ENCODE assay signal across 18 cellular contexts in genomic region chr5:34977934-34978616, GRCh38. TPM values are rescaled to one million over a fixed set of nuclear protein-coding genes. Genes with fewer than 3 reads are reported as not detected.
DNase-seq lines count a peak whose midpoint lies in the region; ATAC-seq and TF ChIP-seq lines count a peak whose summit lies in the region.
"Had no signal": no experiment of that assay in that cellular context is flagged by ENCODE, and none has a peak within 500 bp of the region (broad histone marks: within the 10 kb centered on the region; RNA-seq: fewer than 3 reads in every experiment).

No MANE protein-coding gene starts in this region.

- H3K4me1 ChIP-seq in right lobe of liver: no peaks in the 10 kb centered on the region
- H3K4me1 ChIP-seq: gastroesophageal sphincter, SJSA1, stomach had no signal

- peak; percentile 19 for DNase-seq in GM19238 (ENCODE audit: insufficient read length, low spot score)
- DNase-seq in renal cortical epithelial cell (ENCODE audit: low read depth): peak; percentile 42
- DNase-seq in right lobe of liver: no peak
- DNase-seq in NCI-H446 (lab: John Stamatoyannopoulos, UW): no peak
- no peak for DNase-seq in hypothalamus (lab: John Stamatoyannopoulos, UW)
- DNase-seq: activated CD8-positive, alpha-beta memory T cell treated with anti-CD3 and anti-CD28 coated beads, Interleukin-2, amount 10 ng/mL, durations not matched to agents 7 days and 5 days; left colon; NCI-H774; stomach had no signal

- H3K4me3 ChIP-seq in right lobe of liver: no peak overlapping the region
- H3K4me3 ChIP-seq: cardiac muscle cell, gastroesophageal sphincter, SJSA1, stomach had no signal

- no peak overlapping the region for H3K27ac ChIP-seq in right lobe of liver
- H3K27ac ChIP-seq: C4-2B, cardiac muscle cell, gastroesophageal sphincter, SJSA1, stomach had no signal

- 65% methylated on average over 2 of the region's 2 CpGs for whole genome bisulfite sequencing in right lobe of liver (ENCODE audit: insufficient coverage, low coverage, low lambda C conversion rate, missing lambda C conversion rate)

- ATAC-seq in HG02571 (IDR thresholded peaks at IDR 0.05; ENCODE audit: unreplicated experiment): peak; percentile 60
- peak; percentile 93 for ATAC-seq in HG03135 (IDR thresholded peaks at IDR 0.05; ENCODE audit: unreplicated experiment)
- no peak for ATAC-seq in right lobe of liver
- ATAC-seq: activated CD8-positive, alpha-beta memory T cell treated with anti-CD3 and anti-CD28 coated beads, Interleukin-2, amount 10 ng/mL, durations not matched to agents 7 days and 5 days; activated naive CD4-positive, alpha-beta T cell treated with anti-CD3 and anti-CD28 coated beads, Interleukin-2, amount 50 U/mL, for 72 hours; gastroesophageal sphincter; left colon; natural killer cell treated with Interleukin-12 subunit alpha and Interleukin-12 subunit beta and Interleukin-15 and Interleukin-18, amount 100 ng/mL, for 72 hours; sciatic nerve had no signal

- no peak for TF ChIP-seq CTCF in right lobe of liver (IDR thresholded peaks at IDR 0.05)

- intact Hi-C loops in right lobe of liver (cut with DNase I): no loop called here

- no peaks in the 10 kb centered on the region for H3K9me3 ChIP-seq in right lobe of liver
- H3K9me3 ChIP-seq: gastroesophageal sphincter, SJSA1 had no signal

- TF ChIP-seq POLR2A in right lobe of liver (IDR thresholded peaks at IDR 0.05): no peak

- no peaks in the 10 kb centered on the region for H3K36me3 ChIP-seq in right lobe of liver
- H3K36me3 ChIP-seq: cardiac muscle cell, gastroesophageal sphincter, SJSA1, stomach had no signal

- H3K27me3 ChIP-seq in right lobe of liver: no peaks in the 10 kb centered on the region
- H3K27me3 ChIP-seq: cardiac muscle cell, gastroesophageal sphincter, SJSA1, stomach had no signal

RNA-seq across cellular contexts. Expression of gene DNAJC21, which starts 48.7 kb away (rescaled TPM):
- 24.8 and 47.9 TPM in 2 replicates for total RNA-seq in renal cortical epithelial cell
- 10 to 100 TPM; 13.3 to 23.9 (median 20.2) TPM for total RNA-seq in right lobe of liver

Comparison
In these comparisons a context has a peak if more than half of its experiments do, and no peak if none do; other contexts are left out.
1. DNase-seq: peak in GM19238 (single experiment) and renal cortical epithelial cell (single experiment); none in right lobe of liver (0 of 3), NCI-H446 (0 of 2) and hypothalamus (0 of 51).
2. ATAC-seq: peak in HG02571 (single experiment) and HG03135 (single experiment); none in right lobe of liver (0 of 4).